In genomic region chr3:64445318-64446300, GRCh38 we compare ENCODE assay signal across 9 cellular contexts.
DNase-seq lines count a peak whose midpoint lies in the region; FAIRE-seq and TF ChIP-seq lines count a peak whose summit lies in the region.
"Had no signal": no experiment of that assay in that cellular context is flagged by ENCODE, and none has a peak within 500 bp of the region (broad histone marks: within the 10 kb centered on the region; RNA-seq: fewer than 3 reads in every experiment).

No MANE protein-coding gene starts in this region.

- no peaks in the 10 kb centered on the region for H3K9me3 Mint-ChIP-seq in activated CD4-positive, alpha-beta memory T cell treated with anti-CD3 and anti-CD28 coated beads for 36 hours

- H4K20me1 ChIP-seq in fibroblast of lung (ENCODE audit: control insufficient read depth, extremely low read depth, insufficient read depth, low read length) = no peaks in the 10 kb centered on the region

- H3K79me2 ChIP-seq in fibroblast of lung (ENCODE audit: control insufficient read depth, insufficient read depth, low read length) = no peaks in the 10 kb centered on the region

- no peak overlapping the region for H4K8ac ChIP-seq in neuronal stem cell (ENCODE audit: low read depth, low read length)

- H2BK12ac ChIP-seq in neuronal stem cell (ENCODE audit: low read length) = no peak overlapping the region

- H3K4me1 ChIP-seq in fibroblast of lung (ENCODE audit: control insufficient read depth, extremely low read depth, insufficient read depth, low read length) (peaks cover 8% of the 10 kb centered on the region), neuronal stem cell (ENCODE audit: control insufficient read depth in 2 of 2, insufficient read depth in 1 of 2, low read depth in 1 of 2, low read length in 2 of 2) (peaks cover 5 to 13% of the 10 kb centered on the region in 2 donors)

- H3K9me3 ChIP-seq in fibroblast of lung (ENCODE audit: control insufficient read depth, insufficient read depth, low read depth, low read length) = no peaks in the 10 kb centered on the region
- no peaks in the 10 kb centered on the region for H3K9me3 ChIP-seq in neuronal stem cell (replicated peaks in 1 of 2; ENCODE audit: control insufficient read depth in 2 of 2, insufficient read depth in 1 of 2, low read depth in 1 of 2, low read length in 2 of 2)

- no peak overlapping the region for H2BK15ac ChIP-seq in neuronal stem cell (ENCODE audit: low read length)

- H2BK5ac ChIP-seq in neuronal stem cell (ENCODE audit: low read length) = no peak overlapping the region

- TF ChIP-seq CTCF in D721Med (IDR thresholded peaks at IDR 0.05; ENCODE audit: insufficient read depth, missing control alignments) (no peak), fibroblast of lung (conservative IDR thresholded peaks at IDR 0.05 in 1 of 2, IDR thresholded peaks at IDR 0.05 in 1 of 2; ENCODE audit: low read depth in 1 of 2, low read length in 2 of 2) (no peak)

- peaks cover 9% of the 10 kb centered on the region for H3K27me3 ChIP-seq in fibroblast of lung (ENCODE audit: control insufficient read depth, insufficient read depth, low read length)
- peaks cover 0 to 39% (median 10%) of the 10 kb centered on the region in 3 experiments for H3K27me3 ChIP-seq in neuronal stem cell (ENCODE audit: control insufficient read depth in 3 of 3, insufficient read depth in 3 of 3, low read depth in 1 of 3, low read length in 3 of 3)

- H2AFZ ChIP-seq in fibroblast of lung (ENCODE audit: low read length) (no peak overlapping the region), neuronal stem cell (ENCODE audit: low read length) (peak overlapping the region; percentile 96)

- DNase-seq in D721Med (ENCODE audit: insufficient read length, low spot score) = peak; percentile 66
- peak; percentile 62 for DNase-seq in NCI-H2227 (lab: John Stamatoyannopoulos, UW; ENCODE audit: unreplicated experiment)
- DNase-seq in fibroblast of lung (ENCODE audit: low read depth in 2 of 2) = peak; percentile 42 to 51
- DNase-seq in neuronal stem cell (ENCODE audit: low spot score) = peak; percentile 37
- DNase-seq in MV-4-11 (lab: John Stamatoyannopoulos, UW) = no peak
- no peak for DNase-seq in cerebellar cortex (ENCODE audit: low spot score)
- DNase-seq in globus pallidus (ENCODE audit: low spot score) = no peak
- DNase-seq in activated CD4-positive, alpha-beta memory T cell treated with anti-CD3 and anti-CD28 coated beads for 36 hours = no peak

- no peak overlapping the region for H2BK120ac ChIP-seq in neuronal stem cell (ENCODE audit: low read depth, low read length)

- no peak overlapping the region for H3K14ac ChIP-seq in neuronal stem cell (ENCODE audit: low read length)

- no peak overlapping the region for H3K23ac ChIP-seq in neuronal stem cell (ENCODE audit: low read depth, low read length, poor library complexity)

- H3K36me3 ChIP-seq in fibroblast of lung (ENCODE audit: control insufficient read depth, insufficient read depth, low read length) = no peaks in the 10 kb centered on the region
- no peaks in the 10 kb centered on the region for H3K36me3 ChIP-seq in neuronal stem cell (replicated peaks in 1 of 2; ENCODE audit: control insufficient read depth in 2 of 2, insufficient read depth in 2 of 2, low read length in 2 of 2)

- no peaks in the 10 kb centered on the region for H3K79me1 ChIP-seq in neuronal stem cell (ENCODE audit: low read depth, low read length)

- H3K27ac Mint-ChIP-seq in activated CD4-positive, alpha-beta memory T cell treated with anti-CD3 and anti-CD28 coated beads for 36 hours = no peak overlapping the region
- H3K27ac Mint-ChIP-seq: activated naive CD8-positive, alpha-beta T cell had no signal

- H2AK5ac ChIP-seq in neuronal stem cell (ENCODE audit: low read depth, low read length) = no peak overlapping the region

- no peaks in the 10 kb centered on the region for H3K4me1 Mint-ChIP-seq in activated CD4-positive, alpha-beta memory T cell treated with anti-CD3 and anti-CD28 coated beads for 36 hours (ENCODE audit: low read depth)

- intact Hi-C loops in activated CD4-positive, alpha-beta memory T cell treated with anti-CD3 and anti-CD28 coated beads for 36 hours (cut with micrococcal nuclease) = no loop called here

- H3K4me3 ChIP-seq in fibroblast of lung (replicated peaks in 1 of 4; ENCODE audit: control extremely low read depth in 1 of 4, insufficient read depth in 1 of 4, low read depth in 3 of 4, low read length in 4 of 4) (peak overlapping the region in 3 of 4 experiments; percentile 12 to 65 (median 49)), neuronal stem cell (ENCODE audit: low read length in 2 of 2) (peak overlapping the region; percentile 50 to 92)

- no CpG with 5 or more reads among the region's 51 CpGs for WGBS in neuronal stem cell (ENCODE audit: extremely low coverage in 2 of 2, insufficient read length in 2 of 2, insufficient replicate concordance in 1 of 2), 2 donors

- peak overlapping the region; percentile 71 for H3K4me2 ChIP-seq in fibroblast of lung (ENCODE audit: extremely low read depth, insufficient read depth, low read length)
- peak overlapping the region; percentile 98 for H3K4me2 ChIP-seq in neuronal stem cell (ENCODE audit: insufficient read depth, low read length, poor library complexity, severe bottlenecking)

- CTCF ChIA-PET in activated CD4-positive, alpha-beta memory T cell treated with anti-CD3 and anti-CD28 coated beads for 36 hours (lab: Charles Lee) = no interaction called here

- peak overlapping the region; percentile 82 for H3K18ac ChIP-seq in neuronal stem cell (ENCODE audit: low read length)

- no peak overlapping the region for H3K27ac ChIP-seq in fibroblast of lung (ENCODE audit: insufficient read depth, low read length)
- H3K27ac ChIP-seq in neuronal stem cell (replicated peaks; ENCODE audit: low read length) = no peak overlapping the region

- no peak overlapping the region for H3K4me3 Mint-ChIP-seq in activated CD4-positive, alpha-beta memory T cell treated with anti-CD3 and anti-CD28 coated beads for 36 hours
- H3K4me3 Mint-ChIP-seq: activated naive CD8-positive, alpha-beta T cell had no signal

- H3K9ac ChIP-seq in fibroblast of lung (ENCODE audit: insufficient read depth, low read length) (peak overlapping the region; percentile 66), neuronal stem cell (ENCODE audit: low read depth, low read length, poor library complexity) (no peak overlapping the region)

- POLR2A ChIA-PET in activated CD4-positive, alpha-beta memory T cell treated with anti-CD3 and anti-CD28 coated beads for 36 hours (lab: Charles Lee) = no interaction called here

- no peak overlapping the region for H4K91ac ChIP-seq in neuronal stem cell (ENCODE audit: low read depth, low read length, poor library complexity)

- H3K27me3 Mint-ChIP-seq in activated CD4-positive, alpha-beta memory T cell treated with anti-CD3 and anti-CD28 coated beads for 36 hours = peaks cover 42% of the 10 kb centered on the region

- H3K4ac ChIP-seq in neuronal stem cell (ENCODE audit: low read length) = no peak overlapping the region

- FAIRE-seq in D721Med (lab: Jason Lieb, UNC) = no peak

- no peaks in the 10 kb centered on the region for H3K36me3 Mint-ChIP-seq in activated CD4-positive, alpha-beta memory T cell treated with anti-CD3 and anti-CD28 coated beads for 36 hours
- H3K36me3 Mint-ChIP-seq: activated naive CD8-positive, alpha-beta T cell had no signal

Comparison
In these comparisons a context has a peak if more than half of its experiments do, and no peak if none do; other contexts are left out.
1. DNase-seq: peak in D721Med (single experiment), NCI-H2227 (single experiment), fibroblast of lung (2 of 2) and neuronal stem cell (single experiment); none in MV-4-11 (single experiment), cerebellar cortex (single experiment), globus pallidus (single experiment) and activated CD4-positive, alpha-beta memory T cell treated with anti-CD3 and anti-CD28 coated beads for 36 hours (single experiment).